In genomic region chr1:117365350-117366280, GRCh38 we compare ENCODE assay signal across 8 cellular contexts. TPM values are rescaled to one million over a fixed set of nuclear protein-coding genes. Genes with fewer than 3 reads are reported as not detected.
DNase-seq lines count a peak whose midpoint lies in the region; ATAC-seq lines count a peak whose summit lies in the region.

No MANE protein-coding gene starts in this region.

- H3K4me3 ChIP-seq in iPS-15b (ENCODE audit: low read depth, low read length) = peak overlapping the region; percentile 87

- peaks cover 17% of the 10 kb centered on the region for H3K27me3 ChIP-seq in iPS-15b (ENCODE audit: control insufficient read depth, insufficient read depth, low read length)

- no peaks in the 10 kb centered on the region for H3K36me3 ChIP-seq in iPS-15b (ENCODE audit: control insufficient read depth, insufficient read depth, low read length)

- H3K4me1 ChIP-seq in iPS-15b (ENCODE audit: control insufficient read depth, insufficient read depth, low read length) = peaks cover 4% of the 10 kb centered on the region

- no peak for ATAC-seq in activated T-cell treated with anti-CD3 and anti-CD28 coated beads, Interleukin-2, amount 50 U/mL, for 72 hours (replicated peaks in 1 of 2)
- no peak for ATAC-seq in activated naive CD4-positive, alpha-beta T cell treated with anti-CD3 and anti-CD28 coated beads, Interleukin-2, amount 50 U/mL, for 72 hours
- no peak for ATAC-seq in stimulated activated naive CD8-positive, alpha-beta T cell treated with anti-CD3 and anti-CD28 coated beads, Interleukin-15, amount 100 ng/mL, for 72 hours

- peak overlapping the region; percentile 88 to 91 for H3K4me3 Mint-ChIP-seq in activated T-cell treated with anti-CD3 and anti-CD28 coated beads, Interleukin-2, amount 50 U/mL, for 72 hours
- H3K4me3 Mint-ChIP-seq in stimulated activated naive CD8-positive, alpha-beta T cell treated with anti-CD3 and anti-CD28 coated beads, Interleukin-15, amount 100 ng/mL, for 72 hours = peak overlapping the region; percentile 88 to 89

- peaks cover 2 to 6% of the 10 kb centered on the region in 2 donors for H3K36me3 Mint-ChIP-seq in activated T-cell treated with anti-CD3 and anti-CD28 coated beads, Interleukin-2, amount 50 U/mL, for 72 hours (ENCODE audit: insufficient read depth in 2 of 2)
- peaks cover 6 to 16% of the 10 kb centered on the region in 2 donors for H3K36me3 Mint-ChIP-seq in activated naive CD4-positive, alpha-beta T cell treated with anti-CD3 and anti-CD28 coated beads, Interleukin-2, amount 50 U/mL, for 72 hours

- peaks cover 63% of the 10 kb centered on the region for H3K4me1 Mint-ChIP-seq in activated T-cell treated with anti-CD3 and anti-CD28 coated beads, Interleukin-2, amount 50 U/mL, for 72 hours (ENCODE audit: low read depth)
- H3K4me1 Mint-ChIP-seq in stimulated activated naive CD8-positive, alpha-beta T cell treated with anti-CD3 and anti-CD28 coated beads, Interleukin-15, amount 100 ng/mL, for 72 hours = peaks cover 61% of the 10 kb centered on the region

- no peak for DNase-seq in activated T-cell treated with anti-CD3 and anti-CD28 coated beads, Interleukin-2, amount 50 U/mL, for 72 hours
- DNase-seq in activated T-cell treated with anti-CD3 and anti-CD28 coated beads, Interleukin-2, amount 50 U/mL, for 48 hours = no peak
- no peak for DNase-seq in activated naive CD4-positive, alpha-beta T cell treated with anti-CD3 and anti-CD28 coated beads, Interleukin-2, amount 50 U/mL, for 72 hours (ENCODE audit: low spot score in 2 of 2)
- DNase-seq in stimulated activated naive CD8-positive, alpha-beta T cell treated with anti-CD3 and anti-CD28 coated beads, Interleukin-15, amount 100 ng/mL, for 72 hours = no peak
- DNase-seq in SIG-M5 treated with dmso at 0.1 percent for 504 hours (lab: John Stamatoyannopoulos, UW; ENCODE audit: unreplicated experiment) (no peak), SIG-M5 (lab: John Stamatoyannopoulos, UW) (no peak), RPMI8226 (no peak)

- H3K9ac ChIP-seq in iPS-15b (ENCODE audit: low read depth, low read length) = peak overlapping the region; percentile 73

- H3K27ac Mint-ChIP-seq in activated T-cell treated with anti-CD3 and anti-CD28 coated beads, Interleukin-2, amount 50 U/mL, for 72 hours = peak overlapping the region; percentile 95
- H3K27ac Mint-ChIP-seq in activated naive CD4-positive, alpha-beta T cell treated with anti-CD3 and anti-CD28 coated beads, Interleukin-2, amount 50 U/mL, for 72 hours = peak overlapping the region; percentile 83 to 97
- peak overlapping the region; percentile 93 to 97 for H3K27ac Mint-ChIP-seq in stimulated activated naive CD8-positive, alpha-beta T cell treated with anti-CD3 and anti-CD28 coated beads, Interleukin-15, amount 100 ng/mL, for 72 hours

- no peaks in the 10 kb centered on the region for H3K27me3 Mint-ChIP-seq in activated T-cell treated with anti-CD3 and anti-CD28 coated beads, Interleukin-2, amount 50 U/mL, for 72 hours (ENCODE audit: low read depth)
- no peaks in the 10 kb centered on the region for H3K27me3 Mint-ChIP-seq in stimulated activated naive CD8-positive, alpha-beta T cell treated with anti-CD3 and anti-CD28 coated beads, Interleukin-15, amount 100 ng/mL, for 72 hours

- no peaks in the 10 kb centered on the region for H3K9me3 Mint-ChIP-seq in activated T-cell treated with anti-CD3 and anti-CD28 coated beads, Interleukin-2, amount 50 U/mL, for 72 hours
- no peaks in the 10 kb centered on the region for H3K9me3 Mint-ChIP-seq in activated naive CD4-positive, alpha-beta T cell treated with anti-CD3 and anti-CD28 coated beads, Interleukin-2, amount 50 U/mL, for 72 hours
- H3K9me3 Mint-ChIP-seq in stimulated activated naive CD8-positive, alpha-beta T cell treated with anti-CD3 and anti-CD28 coated beads, Interleukin-15, amount 100 ng/mL, for 72 hours = no peaks in the 10 kb centered on the region

- no peaks in the 10 kb centered on the region for H3K9me3 ChIP-seq in iPS-15b (ENCODE audit: control insufficient read depth, insufficient read depth, low read length)

RNA-seq across cellular contexts. Expression of gene MAN1A2, which starts 1.6 kb away (rescaled TPM):
- total RNA-seq in activated T-cell treated with anti-CD3 and anti-CD28 coated beads, Interleukin-2, amount 50 U/mL, for 72 hours = 10 to 100 TPM; 27.6 to 29.1 TPM
- 10 to 100 TPM; 17.8 to 18.4 TPM for total RNA-seq in activated naive CD4-positive, alpha-beta T cell treated with anti-CD3 and anti-CD28 coated beads, Interleukin-2, amount 50 U/mL, for 72 hours
